1 cellular context compared by ENCODE assay signal in the genomic region with DNA sequence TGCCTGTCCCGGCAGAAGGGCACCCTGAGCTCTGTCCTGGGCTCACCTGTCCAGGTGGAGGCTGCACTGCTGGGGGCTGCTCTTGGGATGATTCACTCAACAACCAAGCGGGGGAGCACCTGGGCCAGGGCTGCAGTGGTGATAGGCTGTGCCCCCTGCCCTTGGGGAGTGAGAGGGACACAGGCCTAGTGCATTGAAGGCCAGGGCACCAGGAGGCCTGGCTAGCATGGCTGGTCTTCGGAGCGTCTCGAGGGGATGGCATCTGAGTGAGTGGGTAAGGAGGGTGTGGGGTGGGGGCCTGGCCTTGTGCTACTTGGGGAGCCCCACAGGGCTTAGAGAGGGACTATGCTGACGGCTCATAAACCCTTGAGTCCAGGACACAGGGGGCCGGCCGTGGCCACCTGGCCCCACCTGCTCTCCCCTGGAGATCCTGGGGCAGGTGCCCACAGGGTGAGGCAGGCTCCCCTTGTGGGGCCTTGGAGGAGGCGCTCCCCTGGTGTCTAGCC.
TF ChIP-seq lines count a peak whose summit lies in the region.

No MANE protein-coding gene starts in this region.

TF ChIP-seq in H1, 55 proteins besides CTCF, POLR2A, EP300 and RAD21:
- TF ChIP-seq MAX (IDR thresholded peaks at IDR 0.05), result no peak
- TF ChIP-seq, protein P1, sequence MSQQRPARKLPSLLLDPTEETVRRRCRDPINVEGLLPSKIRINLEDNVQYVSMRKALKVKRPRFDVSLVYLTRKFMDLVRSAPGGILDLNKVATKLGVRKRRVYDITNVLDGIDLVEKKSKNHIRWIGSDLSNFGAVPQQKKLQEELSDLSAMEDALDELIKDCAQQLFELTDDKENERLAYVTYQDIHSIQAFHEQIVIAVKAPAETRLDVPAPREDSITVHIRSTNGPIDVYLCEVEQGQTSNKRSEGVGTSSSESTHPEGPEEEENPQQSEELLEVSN (IDR thresholded peaks at IDR 0.05), result no peak
- no peak for TF ChIP-seq RBBP5 (IDR thresholded peaks at IDR 0.05; ENCODE audit: borderline replicate concordance, low read depth, low read length)
- no peak for TF ChIP-seq EZH2 (IDR thresholded peaks at IDR 0.05; ENCODE audit: low read depth, low read length, severe bottlenecking)
- no peak for TF ChIP-seq TCF12 (IDR thresholded peaks at IDR 0.05; ENCODE audit: low read depth, low read length)
- no peak for TF ChIP-seq TEAD4 (IDR thresholded peaks at IDR 0.05; ENCODE audit: low read depth, low read length)
- TF ChIP-seq HDAC2 (IDR thresholded peaks at IDR 0.05; ENCODE audit: borderline replicate concordance in 1 of 2, low read depth in 2 of 2, low read length in 2 of 2), result no peak
- no peak for TF ChIP-seq KDM1A (IDR thresholded peaks at IDR 0.05; ENCODE audit: borderline replicate concordance, low read length)
- TF ChIP-seq JUND (IDR thresholded peaks at IDR 0.05; ENCODE audit: low read length), result no peak
- no peak for TF ChIP-seq SRF (IDR thresholded peaks at IDR 0.05; ENCODE audit: low read depth, low read length)
- TF ChIP-seq SP1 (IDR thresholded peaks at IDR 0.05; ENCODE audit: low read depth, low read length), result no peak
- no peak for TF ChIP-seq SIX5 (IDR thresholded peaks at IDR 0.05; ENCODE audit: low read depth, low read length)
- no peak for TF ChIP-seq TAF1 (IDR thresholded peaks at IDR 0.05; ENCODE audit: low read depth, low read length)
- no peak for TF ChIP-seq ZNF274 (IDR thresholded peaks at IDR 0.05; ENCODE audit: borderline replicate concordance, extremely low read depth, low read length)
- TF ChIP-seq TBP (IDR thresholded peaks at IDR 0.05; ENCODE audit: low read depth, low read length), result no peak
- TF ChIP-seq FOSL1 (IDR thresholded peaks at IDR 0.05; ENCODE audit: insufficient read depth, low read depth, low read length), result no peak
TF ChIP-seq in H1: peak in this region for 0.
